9 cellular contexts compared by ENCODE assay signal in genomic region chr2:27494284-27494943, GRCh38. TPM values are rescaled to one million over a fixed set of nuclear protein-coding genes. Genes with fewer than 3 reads are reported as not detected.
DNase-seq lines count a peak whose midpoint lies in the region; ATAC-seq and TF ChIP-seq lines count a peak whose summit lies in the region.
"Had no signal": no experiment of that assay in that cellular context is flagged by ENCODE, and none has a peak within 500 bp of the region (broad histone marks: within the 10 kb centered on the region; RNA-seq: fewer than 3 reads in every experiment).

No MANE protein-coding gene starts in this region.

- H3K9me3 Mint-ChIP-seq in natural killer cell: no peaks in the 10 kb centered on the region

- DNase-seq in AG20443 (ENCODE audit: low spot score) (peak; percentile 59), Peyer's patch (peak in 2 of 3 donors; percentile 49 to 51), erythroblast (lab: John Stamatoyannopoulos, UW) (peak; percentile 32 to 60), natural killer cell (no peak), LoVo (ENCODE audit: low spot score) (no peak)
- no peak for DNase-seq in activated CD4-positive, alpha-beta T cell treated with anti-CD3 and anti-CD28 coated beads for 1 hour

- peaks cover 0 to 11% (median 6%) of the 10 kb centered on the region in 4 donors for H3K4me1 ChIP-seq in Peyer's patch

- peak overlapping the region; percentile 45 for H3K4me3 Mint-ChIP-seq in natural killer cell

- no peaks in the 10 kb centered on the region for H3K9me3 ChIP-seq in Peyer's patch

- H3K4me1 Mint-ChIP-seq in natural killer cell: peaks cover 16 to 18% of the 10 kb centered on the region in 2 donors

- H3K27me3 Mint-ChIP-seq in natural killer cell (ENCODE audit: low read depth in 2 of 2): peaks cover 52 to 64% of the 10 kb centered on the region in 2 donors

- no peaks in the 10 kb centered on the region for H3K36me3 ChIP-seq in Peyer's patch

- no peaks in the 10 kb centered on the region for H3K36me3 Mint-ChIP-seq in natural killer cell

- peak overlapping the region; percentile 35 to 68 (median 60) for H3K4me3 ChIP-seq in Peyer's patch

- TF ChIP-seq POLR2A in Peyer's patch (IDR thresholded peaks at IDR 0.05): no peak
- no peak for TF ChIP-seq POLR2A in erythroblast (IDR thresholded peaks at IDR 0.05; ENCODE audit: low read length)

- no peak for TF ChIP-seq CTCF in Peyer's patch (IDR thresholded peaks at IDR 0.05)
- no peak for TF ChIP-seq CTCF in natural killer cell (IDR thresholded peaks at IDR 0.05)

- ATAC-seq in natural killer cell (no peak), GM19023 (IDR thresholded peaks at IDR 0.05; ENCODE audit: unreplicated experiment) (no peak), GM21515 (IDR thresholded peaks at IDR 0.05; ENCODE audit: unreplicated experiment) (no peak)

- no peak overlapping the region for H3K27ac Mint-ChIP-seq in natural killer cell

- peak overlapping the region in 3 of 4 donors; percentile 2 to 17 (median 14) for H3K27ac ChIP-seq in Peyer's patch

- intact Hi-C loops in natural killer cell (cut with micrococcal nuclease): no loop called here

- peaks cover 0 to 4% of the 10 kb centered on the region in 2 donors for H3K27me3 ChIP-seq in Peyer's patch

RNA-seq across cellular contexts. Expression of gene FNDC4, which starts 0.6 kb away (rescaled TPM):
- 1 to 10 TPM in 2 of 4 donors, not detected in 2; 2.0 to 3.2 TPM for total RNA-seq in Peyer's patch
- total RNA-seq in natural killer cell: not detected

RNA-seq across cellular contexts. Expression of gene GCKR, which starts 2.2 kb away (rescaled TPM):
- total RNA-seq in Peyer's patch (under 1 TPM in 2 of 4 donors, not detected in 2; 0.53 to 0.94 TPM), natural killer cell (not detected)

RNA-seq across cellular contexts. Expression of gene IFT172, which starts 4.9 kb away (rescaled TPM):
- total RNA-seq in Peyer's patch (10 to 100 TPM; 38.8 to 86.5 (median 65.3) TPM), natural killer cell (10 to 100 TPM; 24.8 to 35.7 (median 30.7) TPM)

RNA-seq across cellular contexts. Expression of gene KRTCAP3, which starts 52.2 kb away (rescaled TPM):
- total RNA-seq in Peyer's patch: 100 to 1,000 TPM in 1 of 4 donors, 10 to 100 TPM in 2, 1 to 10 TPM in 1; 7.4 to 109 (median 73.9) TPM
- 1 to 10 TPM; 4.4 to 8.4 (median 5.1) TPM for total RNA-seq in natural killer cell
- total RNA-seq: glomerular endothelial cell had no signal

Comparison
In these comparisons a context has a peak if more than half of its experiments do, and no peak if none do; other contexts are left out.
1. DNase-seq: peak in AG20443 (single experiment), Peyer's patch (2 of 3) and erythroblast (2 of 2); none in natural killer cell (single experiment), LoVo (single experiment) and activated CD4-positive, alpha-beta T cell treated with anti-CD3 and anti-CD28 coated beads for 1 hour (single experiment).